ENCODE assay signal across 13 cellular contexts in genomic region chr1:112646225-112646624, GRCh38. TPM values are rescaled to one million over a fixed set of nuclear protein-coding genes. Genes with fewer than 3 reads are reported as not detected.
DNase-seq lines count a peak whose midpoint lies in the region; ATAC-seq and TF ChIP-seq lines count a peak whose summit lies in the region.
"Had no signal": no experiment of that assay in that cellular context is flagged by ENCODE, and none has a peak within 500 bp of the region (broad histone marks: within the 10 kb centered on the region; RNA-seq: fewer than 3 reads in every experiment).

No MANE protein-coding gene starts in this region.

- H3K4ac ChIP-seq in neuronal stem cell (ENCODE audit: low read length) = no peak overlapping the region

- POLR2A ChIA-PET in activated CD8-positive, alpha-beta T cell treated with anti-CD3 and anti-CD28 coated beads for 36 hours (lab: Charles Lee) = interaction anchor here (1.0 to 1.1 kb wide), 2 partner anchors 16 to 29 kb away, joined by 3 to 4 read pairs; partner anchors contain the start of gene MOV10
- POLR2A ChIA-PET in activated CD8-positive, alpha-beta T cell treated with anti-CD3 and anti-CD28 coated beads, Interleukin-2, amount 10 ng/mL, durations not matched to agents 7 days and 5 days (lab: Charles Lee) = no interaction called here
- POLR2A ChIA-PET in naive thymus-derived CD4-positive, alpha-beta T cell (lab: Charles Lee) = no interaction called here

- H4K20me1 ChIP-seq in mammary epithelial cell (ENCODE audit: insufficient read depth, low read length) = peaks cover 3% of the 10 kb centered on the region

- H3K27me3 ChIP-seq in mammary epithelial cell (ENCODE audit: insufficient read depth, low read length) (no peaks in the 10 kb centered on the region), neuronal stem cell (ENCODE audit: control insufficient read depth in 3 of 3, insufficient read depth in 3 of 3, low read depth in 1 of 3, low read length in 3 of 3) (no peaks in the 10 kb centered on the region), ascending aorta (no peaks in the 10 kb centered on the region)
- no peaks in the 10 kb centered on the region for H3K27me3 ChIP-seq in naive thymus-derived CD4-positive, alpha-beta T cell (ENCODE audit: control insufficient read depth in 2 of 2, insufficient read depth in 2 of 2, low read length in 2 of 2)

- H3K27ac Mint-ChIP-seq in activated CD8-positive, alpha-beta T cell treated with anti-CD3 and anti-CD28 coated beads for 36 hours = peak overlapping the region; percentile 49
- H3K27ac Mint-ChIP-seq in activated CD8-positive, alpha-beta T cell treated with anti-CD3 and anti-CD28 coated beads, Interleukin-2, amount 10 ng/mL, durations not matched to agents 7 days and 5 days = no peak overlapping the region
- peak overlapping the region; percentile 40 for H3K27ac Mint-ChIP-seq in Calu3 (ENCODE audit: unreplicated experiment)
- peak overlapping the region in 7 of 9 donors; percentile 4 to 71 (median 36) for H3K27ac Mint-ChIP-seq in naive thymus-derived CD4-positive, alpha-beta T cell

- no peak overlapping the region for H2BK5ac ChIP-seq in neuronal stem cell (ENCODE audit: low read length)

- no peak overlapping the region for H3K18ac ChIP-seq in neuronal stem cell (ENCODE audit: low read length)

- no peak overlapping the region for H2BK15ac ChIP-seq in neuronal stem cell (ENCODE audit: low read length)

- no peak overlapping the region for H2AK5ac ChIP-seq in neuronal stem cell (ENCODE audit: low read depth, low read length)

- no peak for TF ChIP-seq CTCF in activated CD8-positive, alpha-beta T cell treated with anti-CD3 and anti-CD28 coated beads for 36 hours (IDR thresholded peaks at IDR 0.05)
- TF ChIP-seq CTCF in Calu3 (IDR thresholded peaks at IDR 0.05; ENCODE audit: unreplicated experiment) (no peak), mammary epithelial cell (conservative IDR thresholded peaks at IDR 0.05 in 1 of 2, IDR thresholded peaks at IDR 0.05 in 1 of 2; ENCODE audit: extremely low read depth in 1 of 2, insufficient read depth in 1 of 2, low read depth in 1 of 2, low read length in 2 of 2) (no peak), ascending aorta (IDR thresholded peaks at IDR 0.05) (no peak)

- no peak overlapping the region for H3K14ac ChIP-seq in neuronal stem cell (ENCODE audit: low read length)

- no peak for ATAC-seq in activated CD8-positive, alpha-beta T cell treated with anti-CD3 and anti-CD28 coated beads for 36 hours
- no peak for ATAC-seq in activated CD8-positive, alpha-beta T cell treated with anti-CD3 and anti-CD28 coated beads, Interleukin-2, amount 10 ng/mL, durations not matched to agents 7 days and 5 days
- ATAC-seq in naive thymus-derived CD4-positive, alpha-beta T cell = no peak

- intact Hi-C loops in activated CD8-positive, alpha-beta T cell treated with anti-CD3 and anti-CD28 coated beads for 36 hours (cut with micrococcal nuclease) = no loop called here
- intact Hi-C loops in Calu3 (cut with micrococcal nuclease; ENCODE audit: unreplicated experiment) = no loop called here
- intact Hi-C loops in mammary epithelial cell (cut with micrococcal nuclease) = no loop called here
- intact Hi-C loops in naive thymus-derived CD4-positive, alpha-beta T cell (cut with micrococcal nuclease) = loop anchor here in 1 of 2 donors (2.0 kb wide), 1 partner anchor 25 kb away; no protein-coding TSS in a partner anchor
- intact Hi-C loops in ascending aorta (cut with DNase I) = no loop called here

- H3K9me3 ChIP-seq in mammary epithelial cell (replicated peaks; ENCODE audit: insufficient read depth, low read length) (peaks cover 6% of the 10 kb centered on the region), neuronal stem cell (replicated peaks in 1 of 2; ENCODE audit: control insufficient read depth in 2 of 2, insufficient read depth in 1 of 2, low read depth in 1 of 2, low read length in 2 of 2) (peaks cover 3 to 5% of the 10 kb centered on the region in 2 donors), ascending aorta (no peaks in the 10 kb centered on the region)
- no peaks in the 10 kb centered on the region for H3K9me3 ChIP-seq in naive thymus-derived CD4-positive, alpha-beta T cell (ENCODE audit: control insufficient read depth in 2 of 3, low read length in 3 of 3)

- peaks cover 27% of the 10 kb centered on the region for H3K36me3 ChIP-seq in mammary epithelial cell (ENCODE audit: insufficient read depth, low read length)
- H3K36me3 ChIP-seq in naive thymus-derived CD4-positive, alpha-beta T cell (ENCODE audit: control insufficient read depth in 2 of 3, insufficient read depth in 3 of 3, low read length in 3 of 3) = peaks cover 13 to 24% (median 20%) of the 10 kb centered on the region in 3 experiments
- peaks cover 4 to 83% of the 10 kb centered on the region in 2 donors for H3K36me3 ChIP-seq in neuronal stem cell (replicated peaks in 1 of 2; ENCODE audit: control insufficient read depth in 2 of 2, insufficient read depth in 2 of 2, low read length in 2 of 2)
- H3K36me3 ChIP-seq in ascending aorta = peaks cover 17 to 32% of the 10 kb centered on the region in 2 donors

- H3K79me2 ChIP-seq in mammary epithelial cell (ENCODE audit: insufficient read depth, low read length) = peaks cover 97% of the 10 kb centered on the region

- no peaks in the 10 kb centered on the region for H3K9me3 Mint-ChIP-seq in activated CD8-positive, alpha-beta T cell treated with anti-CD3 and anti-CD28 coated beads for 36 hours
- no peaks in the 10 kb centered on the region for H3K9me3 Mint-ChIP-seq in activated CD8-positive, alpha-beta T cell treated with anti-CD3 and anti-CD28 coated beads, Interleukin-2, amount 10 ng/mL, durations not matched to agents 7 days and 5 days (ENCODE audit: insufficient read depth)
- no peaks in the 10 kb centered on the region for H3K9me3 Mint-ChIP-seq in Calu3 (ENCODE audit: low read depth, unreplicated experiment)
- H3K9me3 Mint-ChIP-seq in naive thymus-derived CD4-positive, alpha-beta T cell = no peaks in the 10 kb centered on the region

- no peak overlapping the region for H2BK12ac ChIP-seq in neuronal stem cell (ENCODE audit: low read length)

- H3K4me2 ChIP-seq in mammary epithelial cell (ENCODE audit: insufficient read depth, low read depth, low read length) (no peak overlapping the region), neuronal stem cell (ENCODE audit: insufficient read depth, low read length, poor library complexity, severe bottlenecking) (no peak overlapping the region)

- in situ Hi-C loops in mammary epithelial cell (cut with MboI; ENCODE audit: low sequenced_read_pairs in 2 of 2) = no loop called here

- 68% methylated on average over 4 of the region's 4 CpGs for WGBS in mammary epithelial cell (ENCODE audit: low coverage, missing lambda C conversion rate)
- WGBS in neuronal stem cell (ENCODE audit: extremely low coverage in 2 of 2, insufficient read length in 2 of 2, insufficient replicate concordance in 1 of 2), 2 donors = no CpG with 5 or more reads among the region's 4 CpGs

- H3K27ac ChIP-seq in mammary epithelial cell (ENCODE audit: insufficient read depth, low read depth, low read length) = no peak overlapping the region
- H3K27ac ChIP-seq in naive thymus-derived CD4-positive, alpha-beta T cell (ENCODE audit: low read depth, low read length) = no peak overlapping the region
- H3K27ac ChIP-seq in neuronal stem cell (replicated peaks; ENCODE audit: low read length) = no peak overlapping the region
- no peak overlapping the region for H3K27ac ChIP-seq in ascending aorta
- H3K27ac ChIP-seq: 22Rv1 had no signal

- H3K4me1 ChIP-seq in mammary epithelial cell (ENCODE audit: insufficient read depth, low read length) = peaks cover 3% of the 10 kb centered on the region
- peaks cover 0 to 8% of the 10 kb centered on the region in 2 donors for H3K4me1 ChIP-seq in naive thymus-derived CD4-positive, alpha-beta T cell (ENCODE audit: control insufficient read depth in 2 of 2, insufficient read depth in 2 of 2, low read length in 2 of 2)
- H3K4me1 ChIP-seq in neuronal stem cell (ENCODE audit: control insufficient read depth in 2 of 2, insufficient read depth in 1 of 2, low read depth in 1 of 2, low read length in 2 of 2) = no peaks in the 10 kb centered on the region
- no peaks in the 10 kb centered on the region for H3K4me1 ChIP-seq in ascending aorta

- H3K79me1 ChIP-seq in neuronal stem cell (ENCODE audit: low read depth, low read length) = peaks cover 3% of the 10 kb centered on the region

- no peak overlapping the region for H2AFZ ChIP-seq in mammary epithelial cell (ENCODE audit: low read depth, low read length)
- H2AFZ ChIP-seq in neuronal stem cell (ENCODE audit: low read length) = no peak overlapping the region

- no peak overlapping the region for H3K4me3 Mint-ChIP-seq in activated CD8-positive, alpha-beta T cell treated with anti-CD3 and anti-CD28 coated beads for 36 hours
- no peak overlapping the region for H3K4me3 Mint-ChIP-seq in activated CD8-positive, alpha-beta T cell treated with anti-CD3 and anti-CD28 coated beads, Interleukin-2, amount 10 ng/mL, durations not matched to agents 7 days and 5 days
- no peak overlapping the region for H3K4me3 Mint-ChIP-seq in Calu3 (ENCODE audit: low read depth, unreplicated experiment)
- no peak overlapping the region for H3K4me3 Mint-ChIP-seq in naive thymus-derived CD4-positive, alpha-beta T cell

- BruUV-seq in Calu3 (replicated peaks; lab: Mats Ljungman, UMichigan) (no TSS peak), mammary epithelial cell (replicated peaks; lab: Mats Ljungman, UMichigan) (no TSS peak)

- no peak overlapping the region for H3K4me3 ChIP-seq in mammary epithelial cell (replicated peaks in 1 of 3; ENCODE audit: insufficient read depth in 1 of 3, low read depth in 2 of 3, low read length in 3 of 3)
- H3K4me3 ChIP-seq in naive thymus-derived CD4-positive, alpha-beta T cell (ENCODE audit: low read length) = no peak overlapping the region
- H3K4me3 ChIP-seq in neuronal stem cell (ENCODE audit: low read length in 2 of 2) = no peak overlapping the region
- no peak overlapping the region for H3K4me3 ChIP-seq in ascending aorta

- dilution Hi-C loops in mammary epithelial cell (cut with HindIII; ENCODE audit: low sequenced_read_pairs) = no loop called here

- peaks cover 44% of the 10 kb centered on the region for H3K4me1 Mint-ChIP-seq in activated CD8-positive, alpha-beta T cell treated with anti-CD3 and anti-CD28 coated beads for 36 hours (ENCODE audit: low read depth)
- peaks cover 19% of the 10 kb centered on the region for H3K4me1 Mint-ChIP-seq in activated CD8-positive, alpha-beta T cell treated with anti-CD3 and anti-CD28 coated beads, Interleukin-2, amount 10 ng/mL, durations not matched to agents 7 days and 5 days (ENCODE audit: low read depth)
- H3K4me1 Mint-ChIP-seq in Calu3 (ENCODE audit: low read depth, unreplicated experiment) = no peaks in the 10 kb centered on the region
- peaks cover 15 to 65% (median 37%) of the 10 kb centered on the region in 7 donors for H3K4me1 Mint-ChIP-seq in naive thymus-derived CD4-positive, alpha-beta T cell

- H3K9ac ChIP-seq in mammary epithelial cell (ENCODE audit: insufficient read depth, low read length) = no peak overlapping the region
- no peak overlapping the region for H3K9ac ChIP-seq in neuronal stem cell (ENCODE audit: low read depth, low read length, poor library complexity)

- no peak overlapping the region for H4K8ac ChIP-seq in neuronal stem cell (ENCODE audit: low read depth, low read length)

- no peak overlapping the region for H2BK120ac ChIP-seq in neuronal stem cell (ENCODE audit: low read depth, low read length)

- CTCF ChIA-PET in activated CD8-positive, alpha-beta T cell treated with anti-CD3 and anti-CD28 coated beads for 36 hours (lab: Charles Lee) = no interaction called here
- CTCF ChIA-PET in activated CD8-positive, alpha-beta T cell treated with anti-CD3 and anti-CD28 coated beads, Interleukin-2, amount 10 ng/mL, durations not matched to agents 7 days and 5 days (lab: Charles Lee) = no interaction called here
- CTCF ChIA-PET in Calu3 (lab: Charles Lee) = interaction anchor here (0.6 to 0.7 kb wide), 2 partner anchors 9 to 239 kb away, joined by 3 to 4 read pairs; no protein-coding TSS in a partner anchor
- CTCF ChIA-PET in mammary epithelial cell (lab: Charles Lee; ENCODE audit: low non-redundant PET) = no interaction called here
- CTCF ChIA-PET in naive thymus-derived CD4-positive, alpha-beta T cell (lab: Charles Lee) = interaction anchor here (0.7 kb wide), 1 partner anchor 1184 kb away, joined by 3 read pairs; no protein-coding TSS in a partner anchor

- no peaks in the 10 kb centered on the region for H3K27me3 Mint-ChIP-seq in activated CD8-positive, alpha-beta T cell treated with anti-CD3 and anti-CD28 coated beads for 36 hours
- H3K27me3 Mint-ChIP-seq in activated CD8-positive, alpha-beta T cell treated with anti-CD3 and anti-CD28 coated beads, Interleukin-2, amount 10 ng/mL, durations not matched to agents 7 days and 5 days (ENCODE audit: low read depth) = no peaks in the 10 kb centered on the region
- no peaks in the 10 kb centered on the region for H3K27me3 Mint-ChIP-seq in Calu3 (ENCODE audit: unreplicated experiment)
- H3K27me3 Mint-ChIP-seq in naive thymus-derived CD4-positive, alpha-beta T cell = no peaks in the 10 kb centered on the region

- no peak overlapping the region for H3K23ac ChIP-seq in neuronal stem cell (ENCODE audit: low read depth, low read length, poor library complexity)

- no peak overlapping the region for H4K91ac ChIP-seq in neuronal stem cell (ENCODE audit: low read depth, low read length, poor library complexity)

- H3K36me3 Mint-ChIP-seq in activated CD8-positive, alpha-beta T cell treated with anti-CD3 and anti-CD28 coated beads for 36 hours (ENCODE audit: low read depth) = peaks cover 70% of the 10 kb centered on the region
- peaks cover 68% of the 10 kb centered on the region for H3K36me3 Mint-ChIP-seq in activated CD8-positive, alpha-beta T cell treated with anti-CD3 and anti-CD28 coated beads, Interleukin-2, amount 10 ng/mL, durations not matched to agents 7 days and 5 days (ENCODE audit: low read depth)
- peaks cover 21% of the 10 kb centered on the region for H3K36me3 Mint-ChIP-seq in Calu3 (ENCODE audit: insufficient read depth, unreplicated experiment)
- peaks cover 7 to 38% (median 35%) of the 10 kb centered on the region in 5 donors for H3K36me3 Mint-ChIP-seq in naive thymus-derived CD4-positive, alpha-beta T cell

- DNase-seq in activated CD8-positive, alpha-beta T cell treated with anti-CD3 and anti-CD28 coated beads for 36 hours = no peak
- no peak for DNase-seq in activated CD8-positive, alpha-beta T cell treated with anti-CD3 and anti-CD28 coated beads, Interleukin-2, amount 10 ng/mL, durations not matched to agents 7 days and 5 days
- DNase-seq in Calu3 = no peak
- peak; percentile 39 for DNase-seq in mammary epithelial cell
- no peak for DNase-seq in naive thymus-derived CD4-positive, alpha-beta T cell
- DNase-seq in neuronal stem cell (ENCODE audit: low spot score) = no peak
- no peak for DNase-seq in HuH-7.5 (ENCODE audit: low spot score)
- DNase-seq in ascending aorta (ENCODE audit: low spot score in 2 of 2) = no peak
- DNase-seq: DMS79, KBM-7, NCI-H1092, NCI-H2107 had no signal

RNA-seq across cellular contexts. Expression of gene CAPZA1, which starts 26.6 kb away (rescaled TPM):
- total RNA-seq in activated CD8-positive, alpha-beta T cell treated with anti-CD3 and anti-CD28 coated beads for 36 hours = 100 to 1,000 TPM; 220 to 230 TPM
- total RNA-seq in activated CD8-positive, alpha-beta T cell treated with anti-CD3 and anti-CD28 coated beads, Interleukin-2, amount 10 ng/mL, durations not matched to agents 7 days and 5 days = 100 to 1,000 TPM; 279 to 280 TPM
- total RNA-seq in Calu3 (2022) (103 and 117 TPM in 2 replicates), mammary epithelial cell (100 to 1,000 TPM; 188 to 192 TPM), ascending aorta (53.5 TPM)
- 136 TPM for polyA plus RNA-seq in mammary epithelial cell
- polyA minus RNA-seq in mammary epithelial cell = 212 TPM
- 100 to 1,000 TPM; 114 to 237 (median 143) TPM for total RNA-seq in naive thymus-derived CD4-positive, alpha-beta T cell
- 100 to 1,000 TPM; 114 to 135 TPM for polyA plus RNA-seq in naive thymus-derived CD4-positive, alpha-beta T cell
- polyA plus RNA-seq in neuronal stem cell (2013, experiment 1 of 2) = 93.7 TPM
- 95.9 TPM for polyA plus RNA-seq in neuronal stem cell (2013, experiment 2 of 2)

RNA-seq across cellular contexts. Expression of gene ST7L, which starts 27.3 kb away (rescaled TPM):
- total RNA-seq in activated CD8-positive, alpha-beta T cell treated with anti-CD3 and anti-CD28 coated beads for 36 hours = 10 to 100 TPM; 11.9 to 12.2 TPM
- total RNA-seq in activated CD8-positive, alpha-beta T cell treated with anti-CD3 and anti-CD28 coated beads, Interleukin-2, amount 10 ng/mL, durations not matched to agents 7 days and 5 days = 10 to 100 TPM; 12.3 to 12.5 TPM
- 15.9 and 19.0 TPM in 2 replicates for total RNA-seq in Calu3 (2022)
- 10 to 100 TPM; 19.2 to 22.3 TPM for total RNA-seq in mammary epithelial cell
- polyA plus RNA-seq in mammary epithelial cell = 8.3 TPM
- 11.5 TPM for polyA minus RNA-seq in mammary epithelial cell
- 10 to 100 TPM; 15.7 to 26.8 (median 24.8) TPM for total RNA-seq in naive thymus-derived CD4-positive, alpha-beta T cell
- 10 to 100 TPM; 14.0 to 14.2 TPM for polyA plus RNA-seq in naive thymus-derived CD4-positive, alpha-beta T cell
- 20.7 TPM for polyA plus RNA-seq in neuronal stem cell (2013, experiment 1 of 2)
- 21.2 TPM for polyA plus RNA-seq in neuronal stem cell (2013, experiment 2 of 2)
- 4.0 TPM for total RNA-seq in ascending aorta

RNA-seq across cellular contexts. Expression of gene MOV10, which starts 28.2 kb away (rescaled TPM):
- 10 to 100 TPM; 77.2 to 78.5 TPM for total RNA-seq in activated CD8-positive, alpha-beta T cell treated with anti-CD3 and anti-CD28 coated beads for 36 hours
- total RNA-seq in activated CD8-positive, alpha-beta T cell treated with anti-CD3 and anti-CD28 coated beads, Interleukin-2, amount 10 ng/mL, durations not matched to agents 7 days and 5 days = 100 to 1,000 TPM; 120 TPM
- total RNA-seq in Calu3 (2022) = 71.4 and 80.0 TPM in 2 replicates
- 10 to 100 TPM; 52.2 to 76.0 TPM for total RNA-seq in mammary epithelial cell
- 65.2 TPM for polyA plus RNA-seq in mammary epithelial cell
- 81.0 TPM for polyA minus RNA-seq in mammary epithelial cell
- total RNA-seq in naive thymus-derived CD4-positive, alpha-beta T cell = 100 to 1,000 TPM in 1 of 5 experiments, 10 to 100 TPM in 4; 85.5 to 126 (median 90.1) TPM
- 10 to 100 TPM; 26.1 to 55.9 TPM for polyA plus RNA-seq in naive thymus-derived CD4-positive, alpha-beta T cell
- 58.9 TPM for polyA plus RNA-seq in neuronal stem cell (2013, experiment 1 of 2)
- 58.7 TPM for polyA plus RNA-seq in neuronal stem cell (2013, experiment 2 of 2)
- total RNA-seq in ascending aorta = 69.5 TPM

Comparison
In these comparisons a context has a peak if more than half of its experiments do, and no peak if none do; other contexts are left out.
1. CTCF ChIA-PET loops: an anchor here in Calu3 (0.6 to 0.7 kb wide) and naive thymus-derived CD4-positive, alpha-beta T cell (0.7 kb wide); none called in activated CD8-positive, alpha-beta T cell treated with anti-CD3 and anti-CD28 coated beads for 36 hours, activated CD8-positive, alpha-beta T cell treated with anti-CD3 and anti-CD28 coated beads, Interleukin-2, amount 10 ng/mL, durations not matched to agents 7 days and 5 days and mammary epithelial cell.